Comparison of ENCODE assay signal across 8 cellular contexts in the genomic region with DNA sequence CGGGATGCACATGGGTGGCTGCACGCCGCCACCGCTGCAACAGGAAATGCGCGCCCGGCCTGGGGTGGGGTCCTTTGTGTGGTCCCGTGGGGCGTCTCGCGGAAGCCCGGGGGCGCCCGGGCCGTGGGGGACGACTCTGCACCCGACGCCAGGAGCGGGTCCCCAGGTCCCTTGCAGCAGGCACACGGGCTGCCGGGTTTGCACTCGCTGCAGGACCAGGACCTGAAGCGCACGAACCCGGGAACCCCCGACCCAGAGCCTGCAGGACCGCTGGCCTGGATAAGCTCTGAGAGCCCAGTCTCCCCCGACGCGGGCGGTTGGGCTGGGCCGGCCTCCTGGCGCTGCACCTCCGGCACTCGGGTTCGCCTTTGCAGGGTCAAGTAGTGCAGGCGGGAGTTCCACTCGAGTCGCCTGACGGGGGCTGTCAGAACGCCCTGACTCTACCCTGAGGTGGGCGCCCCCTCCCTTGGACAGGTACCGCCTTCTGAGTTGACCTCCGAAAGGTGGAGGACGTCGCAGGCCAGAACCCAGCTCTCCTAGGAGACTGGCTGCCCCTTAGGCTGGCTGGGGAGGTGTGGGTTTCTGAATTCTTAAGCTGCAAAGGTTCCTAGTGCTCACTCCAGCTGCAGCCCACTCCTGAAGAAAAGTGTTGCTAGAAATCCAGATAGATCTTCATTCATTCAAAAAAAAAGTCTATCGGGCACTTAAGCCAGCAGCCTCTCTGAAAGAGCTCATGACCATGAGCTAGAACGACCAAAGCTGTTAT.
DNase-seq lines count a peak whose midpoint lies in the region; ATAC-seq and TF ChIP-seq lines count a peak whose summit lies in the region.

No MANE protein-coding gene starts in this region.

- H3K79me1 ChIP-seq in H9 (ENCODE audit: insufficient read depth, low read depth, low read length, poor library complexity, severe bottlenecking) = peaks cover 15% of the 10 kb centered on the region

- H3K27me3 Mint-ChIP-seq in H9 (ENCODE audit: low read depth) = peaks cover 9% of the 10 kb centered on the region

- H3K23me2 ChIP-seq in H9 (ENCODE audit: insufficient read length, low read depth, low read length, poor library complexity, severe bottlenecking) = peaks cover 7% of the 10 kb centered on the region

- H3K27ac ChIP-seq in H9 (ENCODE audit: insufficient read length, low read depth, low read length) (no peak overlapping the region), SK-N-MC (0 out of 2 replicates have a peak overlapping the region, but pooled peaks have one; percentile 9)

- H2BK15ac ChIP-seq in H9 (ENCODE audit: low read depth, low read length) = no peak overlapping the region

- peak overlapping the region; percentile 53 to 69; a peak in 4 of 5 replicates for H3K4me3 Mint-ChIP-seq in H9

- H3K4me1 Mint-ChIP-seq in H9 = peaks cover 21 to 24% of the 10 kb centered on the region in 2 experiments

- no peak overlapping the region for H4K8ac ChIP-seq in H9 (replicated peaks; ENCODE audit: insufficient read length, low read depth, low read length)

- no CpG with 5 or more reads among the region's 48 CpGs for WGBS in H9 (ENCODE audit: extremely low coverage, insufficient read length, low lambda C conversion rate)

- peaks cover 0 to 2% of the 10 kb centered on the region in 2 experiments; a peak in 1 of 5 replicates for H3K9me3 Mint-ChIP-seq in H9

- H3T11ph ChIP-seq in H9 (ENCODE audit: low read length) = no peak overlapping the region

- H3K9ac ChIP-seq in ES-I3 (ENCODE audit: low read depth, low read length) (peak overlapping the region; percentile 65), H9 (ENCODE audit: extremely low read depth, insufficient read length, low read length) (no peak overlapping the region), SK-N-MC (ENCODE audit: insufficient read length) (no peak overlapping the region)

- no peak overlapping the region for H3K27ac Mint-ChIP-seq in H9

- H3K56ac ChIP-seq in H9 (ENCODE audit: insufficient read length, low read depth, low read length) = no peak overlapping the region

- no peak overlapping the region for H2BK5ac ChIP-seq in H9 (ENCODE audit: insufficient read length, low read length)

- peaks cover 3 to 8% (median 4%) of the 10 kb centered on the region in 3 experiments; a peak in 6 of 7 replicates for H3K36me3 Mint-ChIP-seq in H9 (ENCODE audit: insufficient read depth in 1 of 3, low read depth in 3 of 3)

- ATAC-seq in omental fat pad (ENCODE audit: low FRiP score) = peak; percentile 38
- no peak for ATAC-seq in GM18909 (IDR thresholded peaks at IDR 0.05; ENCODE audit: poor library complexity, unreplicated experiment)

- no peak overlapping the region for H2AFZ ChIP-seq in H9 (ENCODE audit: low read length)

- peak overlapping the region; percentile 3 for H3K18ac ChIP-seq in H9 (ENCODE audit: insufficient read length, low read depth, low read length)

- H3K36me3 ChIP-seq in ES-I3 (ENCODE audit: insufficient read depth, low read length) (no peaks in the 10 kb centered on the region), SK-N-MC (ENCODE audit: insufficient read depth, low read length) (no peaks in the 10 kb centered on the region; the same call in 1 of the 2 replicates)

- H3K4me3 ChIP-seq in SK-N-MC = peak overlapping the region; percentile 69
- peak overlapping the region; percentile 61 for H3K4me3 ChIP-seq in fibroblast of the aortic adventitia (ENCODE audit: low read depth, low read length)

- no peak overlapping the region for H4K5ac ChIP-seq in H9 (ENCODE audit: insufficient read length, low read depth, low read length)

- no peak overlapping the region for H2AK5ac ChIP-seq in H9 (ENCODE audit: insufficient read length, low read length)

- 0 out of 2 replicates have a peak overlapping the region, but pooled peaks have one; percentile 31 for H3K14ac ChIP-seq in H9 (ENCODE audit: insufficient read depth, low read length)

- no peak overlapping the region for H3K23ac ChIP-seq in H9 (ENCODE audit: insufficient read length, low read depth, low read length)

- peaks cover 12% of the 10 kb centered on the region; the same call in 1 of the 2 replicates for H3K79me2 ChIP-seq in H9 (ENCODE audit: insufficient read depth, low read length)

- H3K27me3 ChIP-seq in H9 (ENCODE audit: insufficient read depth, low read length) = no peaks in the 10 kb centered on the region

- H2BK20ac ChIP-seq in H9 (ENCODE audit: low read depth, low read length, poor library complexity, severe bottlenecking) = no peak overlapping the region

- H2BK12ac ChIP-seq in H9 (ENCODE audit: insufficient read length, low read depth, low read length) = no peak overlapping the region

- no peak for TF ChIP-seq CTCF in H9 (conservative IDR thresholded peaks at IDR 0.05)
- TF ChIP-seq CTCF in fibroblast of the aortic adventitia (IDR thresholded peaks at IDR 0.05; ENCODE audit: insufficient read depth, low read length) = no peak
- no peak for TF ChIP-seq CTCF in omental fat pad (IDR thresholded peaks at IDR 0.05)

- no peak overlapping the region for H3K4ac ChIP-seq in H9 (ENCODE audit: low read depth, low read length)

- H3K4me2 ChIP-seq in H9 (ENCODE audit: insufficient read depth, insufficient read length, low read length) = peak overlapping the region; percentile 36

- H3K4me1 ChIP-seq in ES-I3 (ENCODE audit: insufficient read depth, low read length) = peaks cover 12% of the 10 kb centered on the region
- peaks cover 5% of the 10 kb centered on the region; the same call in 1 of the 2 replicates for H3K4me1 ChIP-seq in H9 (ENCODE audit: insufficient read depth, low read length)

- no peak overlapping the region for H4K91ac ChIP-seq in H9 (ENCODE audit: insufficient read length, low read depth, low read length)

- H3K9me3 ChIP-seq in ES-I3 (ENCODE audit: control insufficient read depth, insufficient read depth, low read length) (no peaks in the 10 kb centered on the region), H9 (ENCODE audit: control insufficient read depth, low read depth, low read length) (no peaks in the 10 kb centered on the region), SK-N-MC (ENCODE audit: low read depth, low read length) (no peaks in the 10 kb centered on the region)

- H2BK120ac ChIP-seq in H9 (ENCODE audit: low read depth, low read length, poor library complexity, severe bottlenecking) = no peak overlapping the region

- no peaks in the 10 kb centered on the region for H4K20me1 ChIP-seq in H9 (ENCODE audit: control insufficient read depth, insufficient read depth, insufficient read length)

- DNase-seq in H9 (peak; percentile 81), SK-N-MC (ENCODE audit: low read depth, low spot score) (no peak), fibroblast of the aortic adventitia (ENCODE audit: low read depth) (no peak), omental fat pad (ENCODE audit: low spot score) (no peak), hippocampal formation (lab: John Stamatoyannopoulos, UW) (no peak)
- DNase-seq in activated CD4-positive, alpha-beta T cell treated with anti-CD3 and anti-CD28 coated beads for 1 hour = no peak
